22 cellular contexts compared by ENCODE assay signal in genomic region chr10:84054743-84055142, GRCh38.
A peak's percentile ranks its signal among the peaks of the same experiment; 100 is the strongest.
DNase-seq lines count a peak whose midpoint lies in the region; ATAC-seq, FAIRE-seq and TF ChIP-seq lines count a peak whose summit lies in the region.
"Had no signal": no experiment of that assay in that cellular context is flagged by ENCODE, and none has a peak within 500 bp of the region (broad histone marks: within the 10 kb centered on the region; RNA-seq: fewer than 3 reads in every experiment).

No MANE protein-coding gene starts in this region.

- in situ Hi-C loops in GM13976 (cut with MboI; ENCODE audit: low sequenced_read_pairs, unreplicated experiment) = no loop called here

- no peak for FAIRE-seq in pancreas (lab: Jason Lieb, UNC)
- FAIRE-seq: urothelium cell line had no signal

- H3K27ac ChIP-seq in 22Rv1 = no peak overlapping the region
- H3K27ac ChIP-seq in pancreas = no peak overlapping the region
- no peak overlapping the region for H3K27ac ChIP-seq in lower lobe of right lung
- H3K27ac ChIP-seq: Peyer's patch had no signal

- ATAC-seq in pancreas (no peak), lower lobe of right lung (no peak), HG02678 (IDR thresholded peaks at IDR 0.05; ENCODE audit: unreplicated experiment) (no peak)

- H3K27me3 ChIP-seq in pancreas (no peaks in the 10 kb centered on the region), lower lobe of right lung (ENCODE audit: low read depth) (peaks cover 5% of the 10 kb centered on the region)
- H3K27me3 ChIP-seq: Peyer's patch had no signal

- H3K4me3 ChIP-seq in epithelial cell of esophagus (ENCODE audit: low read length) = no peak overlapping the region
- H3K4me3 ChIP-seq in pancreas = no peak overlapping the region
- H3K4me3 ChIP-seq in lower lobe of right lung = no peak overlapping the region
- H3K4me3 ChIP-seq: HAP-1, Peyer's patch had no signal

- no peaks in the 10 kb centered on the region for H3K36me3 ChIP-seq in pancreas
- no peaks in the 10 kb centered on the region for H3K36me3 ChIP-seq in lower lobe of right lung
- H3K36me3 ChIP-seq: HAP-1, Peyer's patch had no signal

- DNase-seq in NCI-H146 treated with DMSO at 0.1 percent for 48 hours (lab: John Stamatoyannopoulos, UW; ENCODE audit: unreplicated experiment) = peak; percentile 48
- DNase-seq in epithelial cell of esophagus (ENCODE audit: low read depth) = no peak
- DNase-seq in pancreas = no peak
- DNase-seq in GM13976 (ENCODE audit: low spot score) = no peak
- DNase-seq in lower lobe of right lung = no peak
- DNase-seq: activated B cell treated with CpG ODN at 0.5 μM for 24 hours; activated naive CD4-positive, alpha-beta T cell treated with anti-CD3 and anti-CD28 coated beads, Interleukin-2, amount 50 U/mL, for 16 hours; activated T-cell treated with anti-CD3 and anti-CD28 coated beads, Interleukin-2, amount 50 U/mL, for 48 hours; aorta; CD4-positive, alpha-beta T cell; central memory CD4-positive, alpha-beta T cell; glutamatergic neuron; nucleus accumbens; Peyer's patch; stimulated activated CD4-positive, alpha-beta T cell treated with anti-CD3 and anti-CD28 coated beads, Interleukin-12 subunit alpha, Interleukin-12 subunit beta, amount 100 ng/mL, for 4 hours; stimulated activated CD8-positive, alpha-beta memory T cell treated with anti-CD3 and anti-CD28 coated beads, Interleukin-4, amount 100 ng/mL, for 48 hours; substantia nigra had no signal

- H3K9me3 ChIP-seq in pancreas = no peaks in the 10 kb centered on the region
- no peaks in the 10 kb centered on the region for H3K9me3 ChIP-seq in lower lobe of right lung
- H3K9me3 ChIP-seq: HAP-1, Peyer's patch had no signal

- no peaks in the 10 kb centered on the region for H3K4me1 ChIP-seq in pancreas
- H3K4me1 ChIP-seq in lower lobe of right lung = no peaks in the 10 kb centered on the region
- H3K4me1 ChIP-seq: HAP-1, Peyer's patch had no signal

- intact Hi-C loops in pancreas (cut with DNase I) (no loop called here), lower lobe of right lung (cut with DNase I) (no loop called here)

- WGBS in pancreas, 2 donors = 65 to 80% methylated on average over 3 of the region's 3 CpGs

- TF ChIP-seq CTCF in 22Rv1 (IDR thresholded peaks at IDR 0.05) (peak; percentile 20), GM12872 (IDR thresholded peaks at IDR 0.05; ENCODE audit: insufficient read depth, low read depth, low read length) (peak; percentile 17; the same call in 1 of the 3 replicates), epithelial cell of esophagus (IDR thresholded peaks at IDR 0.05; ENCODE audit: insufficient read depth, low read depth, low read length, missing control alignments) (peak; percentile 12), pancreas (IDR thresholded peaks at IDR 0.05) (no peak), GM13976 (IDR thresholded peaks at IDR 0.05; ENCODE audit: borderline replicate concordance, control extremely low read depth, extremely low read depth, insufficient read depth, missing control alignments) (no peak), lower lobe of right lung (IDR thresholded peaks at IDR 0.05) (no peak)

Comparison
In these comparisons a context has a peak if more than half of its experiments do, and no peak if none do; other contexts are left out.
1. CTCF ChIP-seq: peak in 22Rv1 (single experiment), GM12872 (single experiment) and epithelial cell of esophagus (single experiment); none in pancreas (0 of 4), GM13976 (single experiment) and lower lobe of right lung (single experiment).